8 cellular contexts compared by ENCODE assay signal in genomic region chr6:130365166-130366010, GRCh38. TPM values are rescaled to one million over a fixed set of nuclear protein-coding genes. Genes with fewer than 3 reads are reported as not detected.
DNase-seq lines count a peak whose midpoint lies in the region; ATAC-seq and TF ChIP-seq lines count a peak whose summit lies in the region.

No MANE protein-coding gene starts in this region.

- no peak overlapping the region for H3K4me3 ChIP-seq in LNCaP clone FGC (ENCODE audit: low read depth, low read length)
- H3K4me3 ChIP-seq in epithelial cell of esophagus (ENCODE audit: low read length) = peak overlapping the region; percentile 19
- peak overlapping the region; percentile 38 for H3K4me3 ChIP-seq in mucosa of descending colon
- H3K4me3 ChIP-seq in stomach smooth muscle (ENCODE audit: low read length in 2 of 2) = peak overlapping the region; percentile 53 to 74

- intact Hi-C loops in mucosa of descending colon (cut with DNase I, micrococcal nuclease) = no loop called here

- H3K27ac ChIP-seq in stomach smooth muscle (ENCODE audit: low read length) = no peak overlapping the region

- peak; percentile 7 for DNase-seq in CD1c-positive myeloid dendritic cell (ENCODE audit: extremely low spot score)
- DNase-seq in LNCaP clone FGC (ENCODE audit: low read depth) = no peak
- peak; percentile 81 for DNase-seq in activated CD8-positive, alpha-beta memory T cell treated with anti-CD3 and anti-CD28 coated beads for 24 hours
- peak; percentile 23 for DNase-seq in epithelial cell of esophagus (ENCODE audit: low read depth)
- peak; percentile 73 to 83 (median 74) for DNase-seq in mucosa of descending colon
- DNase-seq in NCI-H2081 (lab: John Stamatoyannopoulos, UW) = no peak

- H3K4me1 ChIP-seq in mucosa of descending colon (ENCODE audit: low read depth) = peaks cover 9% of the 10 kb centered on the region
- peaks cover 6% of the 10 kb centered on the region for H3K4me1 ChIP-seq in stomach smooth muscle (ENCODE audit: control insufficient read depth, insufficient read depth, low read length)

- no peak overlapping the region for H3K9ac ChIP-seq in stomach smooth muscle (ENCODE audit: low read length in 2 of 2)

- H3K9me3 ChIP-seq in mucosa of descending colon (no peaks in the 10 kb centered on the region), stomach smooth muscle (ENCODE audit: control insufficient read depth in 2 of 2, low read length in 2 of 2) (no peaks in the 10 kb centered on the region)

- H3K36me3 ChIP-seq in mucosa of descending colon (ENCODE audit: low read depth) = no peaks in the 10 kb centered on the region
- H3K36me3 ChIP-seq in stomach smooth muscle (ENCODE audit: control insufficient read depth in 2 of 2, insufficient read depth in 2 of 2, low read length in 2 of 2) = no peaks in the 10 kb centered on the region

- TF ChIP-seq CTCF in LNCaP clone FGC (IDR thresholded peaks at IDR 0.05; ENCODE audit: control insufficient read depth, extremely low read depth, insufficient read depth) (peak; percentile 63), epithelial cell of esophagus (IDR thresholded peaks at IDR 0.05; ENCODE audit: insufficient read depth, low read depth, low read length, missing control alignments) (peak; percentile 15), mucosa of descending colon (IDR thresholded peaks at IDR 0.05) (peak; percentile 51)

- H3K27me3 ChIP-seq in stomach smooth muscle (ENCODE audit: control insufficient read depth in 1 of 2, insufficient read depth in 2 of 2, low read length in 2 of 2) = peaks cover 16 to 23% of the 10 kb centered on the region in 2 donors

- ATAC-seq in GM21423 (IDR thresholded peaks at IDR 0.05; ENCODE audit: unreplicated experiment) (peak; percentile 65), mucosa of descending colon (peak; percentile 75)

RNA-seq across cellular contexts. Expression of gene TMEM200A, which starts 0.4 kb away (rescaled TPM):
- total RNA-seq in mucosa of descending colon = 10 to 100 TPM in 1 of 3 donors, 1 to 10 TPM in 2; 8.1 to 60.4 (median 8.6) TPM

Comparison
In these comparisons a context has a peak if more than half of its experiments do, and no peak if none do; other contexts are left out.
1. DNase-seq: peak in CD1c-positive myeloid dendritic cell (single experiment), activated CD8-positive, alpha-beta memory T cell treated with anti-CD3 and anti-CD28 coated beads for 24 hours (single experiment), epithelial cell of esophagus (single experiment) and mucosa of descending colon (3 of 3); none in LNCaP clone FGC (single experiment) and NCI-H2081 (0 of 2).
2. Peak in every context shown above with its lines, with median percentiles within 50 percentile points of each other: CTCF ChIP-seq.